Comparison of ENCODE assay signal across 28 cellular contexts in the genomic region with DNA sequence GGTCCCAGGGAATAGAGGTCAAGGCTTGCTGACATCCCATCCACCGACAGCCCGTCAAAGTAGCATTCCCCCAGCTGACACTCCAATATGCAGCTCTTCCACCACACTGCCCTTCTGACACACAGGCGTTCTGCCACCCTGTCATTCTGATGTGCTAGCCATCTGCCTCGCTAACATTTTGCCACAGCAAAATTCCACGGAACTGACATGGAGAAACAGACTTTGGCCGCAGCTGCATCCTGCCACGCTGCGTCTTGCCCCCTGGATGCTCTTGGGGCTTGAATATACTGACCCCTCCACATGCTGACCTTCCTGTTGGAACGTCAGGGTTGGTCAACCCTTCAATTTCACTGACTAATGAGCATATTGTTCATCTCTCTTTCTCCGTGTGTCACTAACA.
"Had no signal": no experiment of that assay in that cellular context is flagged by ENCODE, and none has a peak within 500 bp of the region (broad histone marks: within the 10 kb centered on the region; RNA-seq: fewer than 3 reads in every experiment).

No MANE protein-coding gene starts in this region.

- ATAC-seq: activated CD4-positive, alpha-beta T cell treated with anti-CD3 and anti-CD28 coated beads for 36 hours; activated CD8-positive, alpha-beta memory T cell treated with anti-CD3 and anti-CD28 coated beads, Interleukin-2, amount 10 ng/mL, durations not matched to agents 7 days and 5 days; activated CD8-positive, alpha-beta T cell treated with anti-CD3 and anti-CD28 coated beads, Interleukin-2, amount 10 ng/mL, durations not matched to agents 7 days and 5 days; activated naive CD8-positive, alpha-beta T cell treated with anti-CD3 and anti-CD28 coated beads, Interleukin-2, amount 50 U/mL, for 24 hours; body of pancreas had no signal

- H3K36me3 Mint-ChIP-seq: activated CD4-positive, alpha-beta memory T cell treated with anti-CD3 and anti-CD28 coated beads for 36 hours; activated CD8-positive, alpha-beta memory T cell treated with anti-CD3 and anti-CD28 coated beads, Interleukin-2, amount 10 ng/mL, durations not matched to agents 7 days and 5 days; activated naive CD4-positive, alpha-beta T cell treated with anti-CD3 and anti-CD28 coated beads, Interleukin-2, amount 50 U/mL, for 24 hours; activated naive CD8-positive, alpha-beta T cell treated with anti-CD3 and anti-CD28 coated beads for 36 hours had no signal

- H3K27me3 ChIP-seq: adrenal gland, body of pancreas had no signal

- H3K36me3 ChIP-seq: adrenal gland, colonic mucosa had no signal

- DNase-seq: activated CD4-positive, alpha-beta memory T cell treated with anti-CD3 and anti-CD28 coated beads for 36 hours; activated CD4-positive, alpha-beta T cell treated with anti-CD3 and anti-CD28 coated beads for 36 hours; activated CD4-positive, alpha-beta T cell treated with anti-CD3 and anti-CD28 coated beads, Interleukin-2, amount 10 ng/mL, durations not matched to agents 24 days and 14 days; activated CD4-positive, CD25-positive, alpha-beta regulatory T cell; activated CD4-positive, CD25-positive, alpha-beta regulatory T cell treated with anti-CD3 and anti-CD28 coated beads, Interleukin-2, amount 50 U/mL, for 72 hours; activated CD8-positive, alpha-beta memory T cell treated with anti-CD3 and anti-CD28 coated beads, Interleukin-2, amount 10 ng/mL, durations not matched to agents 7 days and 5 days; activated CD8-positive, alpha-beta memory T cell treated with anti-CD3 and anti-CD28 coated beads, Interleukin-2, amount 50 U/mL, for 4 hours; activated CD8-positive, alpha-beta T cell treated with anti-CD3 and anti-CD28 coated beads, Interleukin-2, amount 10 ng/mL, durations not matched to agents 7 days and 5 days; activated effector memory CD4-positive, alpha-beta T cell treated with anti-CD3 and anti-CD28 coated beads, Interleukin-2, amount 50 U/mL, for 16 hours; activated naive CD4-positive, alpha-beta T cell treated with anti-CD3 and anti-CD28 coated beads for 36 hours; activated naive CD8-positive, alpha-beta T cell treated with anti-CD3 and anti-CD28 coated beads for 36 hours; activated naive CD8-positive, alpha-beta T cell treated with anti-CD3 and anti-CD28 coated beads, Interleukin-2, amount 50 U/mL, for 24 hours; activated T-cell treated with anti-CD3 and anti-CD28 coated beads, Interleukin-2, amount 50 U/mL, for 1 hour; activated T-cell treated with anti-CD3 and anti-CD28 coated beads, Interleukin-2, amount 50 U/mL, for 48 hours; adrenal gland; amygdala; aorta; body of pancreas; caudate nucleus; colonic mucosa; effector CD8-positive, alpha-beta T cell; foreskin fibroblast; head of caudate nucleus; T-helper 2 cell had no signal

- H3K4me3 ChIP-seq: adrenal gland, body of pancreas, colonic mucosa had no signal

- H3K27ac Mint-ChIP-seq: activated CD4-positive, alpha-beta memory T cell treated with anti-CD3 and anti-CD28 coated beads for 36 hours; activated CD4-positive, alpha-beta T cell treated with anti-CD3 and anti-CD28 coated beads for 36 hours; activated CD4-positive, alpha-beta T cell treated with anti-CD3 and anti-CD28 coated beads, Interleukin-2, amount 10 ng/mL, durations not matched to agents 24 days and 14 days; activated CD8-positive, alpha-beta memory T cell treated with anti-CD3 and anti-CD28 coated beads, Interleukin-2, amount 10 ng/mL, durations not matched to agents 7 days and 5 days; activated CD8-positive, alpha-beta T cell treated with anti-CD3 and anti-CD28 coated beads, Interleukin-2, amount 10 ng/mL, durations not matched to agents 7 days and 5 days; activated naive CD4-positive, alpha-beta T cell treated with anti-CD3 and anti-CD28 coated beads for 36 hours; activated naive CD4-positive, alpha-beta T cell treated with anti-CD3 and anti-CD28 coated beads, Interleukin-2, amount 50 U/mL, for 24 hours; activated naive CD8-positive, alpha-beta T cell treated with anti-CD3 and anti-CD28 coated beads for 36 hours; activated naive CD8-positive, alpha-beta T cell treated with anti-CD3 and anti-CD28 coated beads, Interleukin-2, amount 50 U/mL, for 24 hours; activated T-helper 1 cell treated with anti-CD3 and anti-CD28 coated beads, Interleukin-12 subunit alpha, Interleukin-12 subunit beta, Interleukin-2, Interleukin-4 antibody, amounts not matched to agents 30 ng/mL and 10 ng/mL and 1 ng/mL, durations not matched to agents 14 hours and 24 hours and 36 hours; activated T-helper 2 cell treated with anti-CD3 and anti-CD28 coated beads, Interferon-gamma antibody, Interleukin-2, Interleukin-4, amounts not matched to agents 10 μg/mL and 5 μg/mL and 100 μg/mL, durations not matched to agents 14 hours and 24 hours and 36 hours had no signal

- H3K4me1 ChIP-seq: adrenal gland, body of pancreas, colonic mucosa had no signal

- H3K4me1 Mint-ChIP-seq: activated naive CD4-positive, alpha-beta T cell treated with anti-CD3 and anti-CD28 coated beads, Interleukin-2, amount 50 U/mL, for 24 hours; activated naive CD8-positive, alpha-beta T cell treated with anti-CD3 and anti-CD28 coated beads for 36 hours had no signal

- H3K4me3 Mint-ChIP-seq: activated CD4-positive, alpha-beta memory T cell treated with anti-CD3 and anti-CD28 coated beads for 36 hours; activated CD4-positive, alpha-beta T cell treated with anti-CD3 and anti-CD28 coated beads for 36 hours; activated CD4-positive, alpha-beta T cell treated with anti-CD3 and anti-CD28 coated beads, Interleukin-2, amount 10 ng/mL, durations not matched to agents 24 days and 14 days; activated CD8-positive, alpha-beta memory T cell treated with anti-CD3 and anti-CD28 coated beads, Interleukin-2, amount 10 ng/mL, durations not matched to agents 7 days and 5 days; activated CD8-positive, alpha-beta T cell treated with anti-CD3 and anti-CD28 coated beads, Interleukin-2, amount 10 ng/mL, durations not matched to agents 7 days and 5 days; activated naive CD4-positive, alpha-beta T cell treated with anti-CD3 and anti-CD28 coated beads for 36 hours; activated naive CD4-positive, alpha-beta T cell treated with anti-CD3 and anti-CD28 coated beads, Interleukin-2, amount 50 U/mL, for 24 hours; activated naive CD8-positive, alpha-beta T cell treated with anti-CD3 and anti-CD28 coated beads for 36 hours; activated naive CD8-positive, alpha-beta T cell treated with anti-CD3 and anti-CD28 coated beads, Interleukin-2, amount 50 U/mL, for 24 hours; activated T-helper 1 cell treated with anti-CD3 and anti-CD28 coated beads, Interleukin-12 subunit alpha, Interleukin-12 subunit beta, Interleukin-2, Interleukin-4 antibody, amounts not matched to agents 30 ng/mL and 10 ng/mL and 1 ng/mL, durations not matched to agents 14 hours and 24 hours and 36 hours had no signal

- H3K27ac ChIP-seq: adrenal gland, body of pancreas, colonic mucosa, epithelial cell of prostate had no signal

- H3K9me3 Mint-ChIP-seq: activated CD4-positive, alpha-beta memory T cell treated with anti-CD3 and anti-CD28 coated beads for 36 hours; activated CD4-positive, alpha-beta T cell treated with anti-CD3 and anti-CD28 coated beads, Interleukin-2, amount 10 ng/mL, durations not matched to agents 24 days and 14 days; activated naive CD4-positive, alpha-beta T cell treated with anti-CD3 and anti-CD28 coated beads for 36 hours; activated naive CD4-positive, alpha-beta T cell treated with anti-CD3 and anti-CD28 coated beads, Interleukin-2, amount 50 U/mL, for 24 hours; activated naive CD8-positive, alpha-beta T cell treated with anti-CD3 and anti-CD28 coated beads for 36 hours; activated naive CD8-positive, alpha-beta T cell treated with anti-CD3 and anti-CD28 coated beads, Interleukin-2, amount 50 U/mL, for 24 hours; activated T-helper 1 cell treated with anti-CD3 and anti-CD28 coated beads, Interleukin-12 subunit alpha, Interleukin-12 subunit beta, Interleukin-2, Interleukin-4 antibody, amounts not matched to agents 30 ng/mL and 10 ng/mL and 1 ng/mL, durations not matched to agents 14 hours and 24 hours and 36 hours; activated T-helper 2 cell treated with anti-CD3 and anti-CD28 coated beads, Interferon-gamma antibody, Interleukin-2, Interleukin-4, amounts not matched to agents 10 μg/mL and 5 μg/mL and 100 μg/mL, durations not matched to agents 14 hours and 24 hours and 36 hours had no signal

- H3K9me3 ChIP-seq: adrenal gland, body of pancreas, colonic mucosa had no signal
